ENCODE assay signal across 8 cellular contexts in genomic region chr13:49995535-49996165, GRCh38. TPM values are rescaled to one million over a fixed set of nuclear protein-coding genes. Genes with fewer than 3 reads are reported as not detected.
DNase-seq lines count a peak whose midpoint lies in the region; ATAC-seq and TF ChIP-seq lines count a peak whose summit lies in the region.

No MANE protein-coding gene starts in this region.

- 85% methylated on average over 15 of the region's 15 CpGs for WGBS in SK-N-SH (ENCODE audit: low lambda C conversion rate)
- 27 to 40% methylated on average over 15 of the region's 15 CpGs for WGBS in sigmoid colon, 2 donors

- H2AFZ ChIP-seq in SK-N-SH (ENCODE audit: low read depth), result peak overlapping the region; percentile 81; the same call in 1 of the 2 replicates
- peak overlapping the region; percentile 97 for H2AFZ ChIP-seq in SU-DHL-6 (ENCODE audit: low read depth, low read length, severe bottlenecking)

- POLR2A ChIA-PET in SK-N-SH (lab: Yijun Ruan, JAX), result interaction anchor here (2.1 to 2.8 kb wide), 2 partner anchors 86 to 129 kb away, joined by 9 to 14 read pairs; no protein-coding TSS in a partner anchor

- H3K9me3 ChIP-seq in SK-N-SH, result no peaks in the 10 kb centered on the region
- no peaks in the 10 kb centered on the region for H3K9me3 ChIP-seq in SU-DHL-6 (ENCODE audit: insufficient read depth, low read length)
- H3K9me3 ChIP-seq in sigmoid colon, result no peaks in the 10 kb centered on the region

- H3F3A ChIP-seq in SK-N-SH (replicated peaks; ENCODE audit: insufficient read depth) (peaks cover 11% of the 10 kb centered on the region), SU-DHL-6 (ENCODE audit: insufficient read depth) (peaks cover 25% of the 10 kb centered on the region)

- TF ChIP-seq POLR2A in sigmoid colon (IDR thresholded peaks at IDR 0.05), result no peak

- H3K27ac ChIP-seq in SK-N-SH (ENCODE audit: low read depth in 2 of 2, low read length in 1 of 2) (peak overlapping the region; percentile 89 to 97), SU-DHL-6 (ENCODE audit: low read depth, low read length) (peak overlapping the region; percentile 83; the same call in 1 of the 2 replicates), sigmoid colon (peak overlapping the region; percentile 99 to 100 (median 99))

- TF ChIP-seq RAD21 in SK-N-SH (IDR thresholded peaks at IDR 0.05; ENCODE audit: low read length), result no peak

- H3K4me3 ChIP-seq in SK-N-SH (ENCODE audit: low read depth in 2 of 2, low read length in 1 of 2), result peak overlapping the region; percentile 70 to 72
- peak overlapping the region; percentile 87 for H3K4me3 ChIP-seq in SU-DHL-6 (ENCODE audit: insufficient read depth, low read length, poor library complexity, severe bottlenecking)
- H3K4me3 ChIP-seq in sigmoid colon, result peak overlapping the region; percentile 78 to 89 (median 86)

- TF ChIP-seq EP300 in SK-N-SH (IDR thresholded peaks at IDR 0.05; ENCODE audit: borderline replicate concordance in 1 of 2, low read depth in 1 of 2, low read length in 1 of 2) (no peak), sigmoid colon (IDR thresholded peaks at IDR 0.05) (no peak)

- ATAC-seq in SK-N-SH treated with all-trans-retinoic acid at 6 μM for 48 hours (no peak), HG03432 (IDR thresholded peaks at IDR 0.05; ENCODE audit: unreplicated experiment) (no peak)

- H3K9ac ChIP-seq in SK-N-SH (peak overlapping the region; percentile 96), SU-DHL-6 (ENCODE audit: low read length) (peak overlapping the region; percentile 90)

- CTCF ChIA-PET in SK-N-SH (lab: Yijun Ruan, JAX), result interaction anchor here (2.2 to 3.5 kb wide), 3 partner anchors 18 to 917 kb away, joined by 12 to 33 read pairs (median 20); no protein-coding TSS in a partner anchor

- no peak for TF ChIP-seq CTCF in SK-N-SH (IDR thresholded peaks at IDR 0.05)
- TF ChIP-seq CTCF in SU-DHL-6 (IDR thresholded peaks at IDR 0.05; ENCODE audit: insufficient read depth, low read length, poor library complexity, severe bottlenecking), result no peak
- no peak for TF ChIP-seq CTCF in sigmoid colon (IDR thresholded peaks at IDR 0.05)

- no peaks in the 10 kb centered on the region for H3K9me2 ChIP-seq in SK-N-SH
- H3K9me2 ChIP-seq in SU-DHL-6 (replicated peaks; ENCODE audit: insufficient read depth, low read length), result no peaks in the 10 kb centered on the region

- DNase-seq in SK-N-SH (peak; percentile 9), fibroblast of peridontal ligament (ENCODE audit: extremely low read depth) (peak; percentile 33), sigmoid colon (no peak), DMS114 treated with DMSO at 0.1 percent for 48 hours (lab: John Stamatoyannopoulos, UW; ENCODE audit: unreplicated experiment) (no peak), posterior cingulate gyrus (no peak)

- H3K4me1 ChIP-seq in SK-N-SH (ENCODE audit: control insufficient read depth in 1 of 2, insufficient read depth in 2 of 2, low read depth in 1 of 2, low read length in 1 of 2) (peaks cover 19 to 22% of the 10 kb centered on the region in 2 experiments; a peak in 3 of 4 replicates), sigmoid colon (peaks cover 0 to 35% (median 30%) of the 10 kb centered on the region in 4 donors)

- H3K27me3 ChIP-seq in SK-N-SH (ENCODE audit: insufficient read depth), result no peaks in the 10 kb centered on the region
- H3K27me3 ChIP-seq in SU-DHL-6 (ENCODE audit: low read length), result no peaks in the 10 kb centered on the region
- H3K27me3 ChIP-seq in sigmoid colon, result no peaks in the 10 kb centered on the region

- peaks cover 34% of the 10 kb centered on the region for H3K79me2 ChIP-seq in SK-N-SH (ENCODE audit: insufficient read depth)
- peaks cover 33% of the 10 kb centered on the region for H3K79me2 ChIP-seq in SU-DHL-6 (ENCODE audit: insufficient read depth, low read length)

- intact Hi-C loops in sigmoid colon (cut with DNase I), result loop anchor here (5.0 kb wide), 3 partner anchors 532 to 1463 kb away; partner anchors contain the start of gene RCBTB2
- intact Hi-C loops in posterior cingulate gyrus (cut with DNase I), result loop anchor here (2.0 to 5.0 kb wide), 3 partner anchors 58 to 129 kb away; partner anchors contain the start of gene SPRYD7

- H3K36me3 ChIP-seq in SK-N-SH (replicated peaks in 1 of 2; ENCODE audit: control insufficient read depth in 1 of 2, insufficient read depth in 2 of 2, low read length in 1 of 2) (peaks cover 23 to 25% of the 10 kb centered on the region in 2 experiments), SU-DHL-6 (ENCODE audit: low read length) (peaks cover 21% of the 10 kb centered on the region; the same call in 1 of the 2 replicates), sigmoid colon (peaks cover 0 to 17% (median 0%) of the 10 kb centered on the region in 4 donors)

- H3K4me2 ChIP-seq in SK-N-SH, result peak overlapping the region; percentile 88
- peak overlapping the region; percentile 82 for H3K4me2 ChIP-seq in SU-DHL-6 (ENCODE audit: low read depth, low read length, poor library complexity, severe bottlenecking)

- H4K20me1 ChIP-seq in SK-N-SH (ENCODE audit: insufficient read depth) (no peaks in the 10 kb centered on the region), SU-DHL-6 (ENCODE audit: low read depth, low read length) (no peaks in the 10 kb centered on the region)

TF ChIP-seq in SK-N-SH, 30 proteins besides CTCF, POLR2A, EP300 and RAD21 (continues in another document):
- TF ChIP-seq YY1 (IDR thresholded peaks at IDR 0.05; ENCODE audit: low read depth), result no peak
- TF ChIP-seq JUND (IDR thresholded peaks at IDR 0.05), result no peak
- no peak for TF ChIP-seq TAF1 (IDR thresholded peaks at IDR 0.05; ENCODE audit: borderline replicate concordance, low read depth, low read length)
- no peak for TF ChIP-seq ZBTB33 (IDR thresholded peaks at IDR 0.05; ENCODE audit: borderline replicate concordance, low read depth)

TF ChIP-seq in SK-N-SH treated with all-trans-retinoic acid at 6 μM for 48 hours, 23 proteins besides CTCF, POLR2A, EP300 and RAD21:
- no peak for TF ChIP-seq ZFP3 (CRISPR knock-in tag; IDR thresholded peaks at IDR 0.05)

RNA-seq across cellular contexts. Expression of gene TRIM13, which starts 1.2 kb away (rescaled TPM):
- polyA plus RNA-seq in SK-N-SH (2012; rRNA removed) (8.3 and 12.9 TPM in 2 replicates), sigmoid colon (10 to 100 TPM in 2 of 3 donors, 1 to 10 TPM in 1; 9.0 to 17.5 (median 14.4) TPM)
- 11.0 and 13.1 TPM in 2 replicates for polyA plus RNA-seq in SK-N-SH (2012; cell fraction: cytosol; rRNA removed)
- 13.8 and 26.9 TPM in 2 replicates for polyA plus RNA-seq in SK-N-SH (2012; cell fraction: nucleus; rRNA removed)
- 10 to 100 TPM; 17.1 to 25.0 (median 22.9) TPM for total RNA-seq in sigmoid colon

RNA-seq across cellular contexts. Expression of gene KCNRG, which starts 19.6 kb away (rescaled TPM):
- polyA plus RNA-seq in SK-N-SH (2012; rRNA removed), result 0.97 and 1.1 TPM in 2 replicates
- 1.2 and 1.4 TPM in 2 replicates for polyA plus RNA-seq in SK-N-SH (2012; cell fraction: cytosol; rRNA removed)
- polyA plus RNA-seq in SK-N-SH (2012; cell fraction: nucleus; rRNA removed), result 0.58 and 1.0 TPM in 2 replicates
- total RNA-seq in sigmoid colon, result 1 to 10 TPM in 2 of 4 donors, not detected in 2; 2.5 to 3.4 TPM
- under 1 TPM in 1 of 3 donors, not detected in 2; 0.42 TPM for polyA plus RNA-seq in sigmoid colon

RNA-seq across cellular contexts. Expression of gene SPRYD7, which starts 59.5 kb away (rescaled TPM):
- polyA plus RNA-seq in SK-N-SH (2012; rRNA removed), result 5.5 and 8.6 TPM in 2 replicates
- polyA plus RNA-seq in SK-N-SH (2012; cell fraction: cytosol; rRNA removed), result 8.2 and 11.4 TPM in 2 replicates
- 4.0 and 4.8 TPM in 2 replicates for polyA plus RNA-seq in SK-N-SH (2012; cell fraction: nucleus; rRNA removed)
- total RNA-seq in sigmoid colon, result 1 to 10 TPM; 6.6 to 9.1 (median 8.4) TPM
- polyA plus RNA-seq in sigmoid colon, result 10 to 100 TPM in 2 of 3 donors, 1 to 10 TPM in 1; 8.4 to 14.8 (median 12.6) TPM

Comparison
In these comparisons a context has a peak if more than half of its experiments do, and no peak if none do; other contexts are left out.
1. DNase-seq: peak in SK-N-SH (single experiment) and fibroblast of peridontal ligament (single experiment); none in sigmoid colon (single experiment), DMS114 treated with DMSO at 0.1 percent for 48 hours (single experiment) and posterior cingulate gyrus (0 of 10).
2. Peak in every context shown above with its lines, with median percentiles within 50 percentile points of each other: H3K27ac ChIP-seq and H3K4me3 ChIP-seq.